In genomic region chr9:38294130-38294529, GRCh38 we compare ENCODE assay signal across 13 cellular contexts.
A peak's percentile ranks its signal among the peaks of the same experiment; 100 is the strongest.
DNase-seq lines count a peak whose midpoint lies in the region; ATAC-seq and TF ChIP-seq lines count a peak whose summit lies in the region.
"Had no signal": no experiment of that assay in that cellular context is flagged by ENCODE, and none has a peak within 500 bp of the region (broad histone marks: within the 10 kb centered on the region; RNA-seq: fewer than 3 reads in every experiment).

No MANE protein-coding gene starts in this region.

- H3K27ac ChIP-seq in ascending aorta (peak overlapping the region; percentile 57), thoracic aorta (peak overlapping the region; percentile 24 to 31), prostate gland (no peak overlapping the region)
- H3K27ac ChIP-seq: GM23248 had no signal

- H3K36me3 ChIP-seq in ascending aorta (no peaks in the 10 kb centered on the region), thoracic aorta (no peaks in the 10 kb centered on the region), prostate gland (no peaks in the 10 kb centered on the region)

- H3K4me3 ChIP-seq in ascending aorta, result no peak overlapping the region
- H3K4me3 ChIP-seq in thoracic aorta, result no peak overlapping the region
- no peak overlapping the region for H3K4me3 ChIP-seq in prostate gland
- H3K4me3 ChIP-seq: GM23248 had no signal

- intact Hi-C loops in ascending aorta (cut with DNase I) (no loop called here), prostate gland (cut with DNase I) (no loop called here)

- H3K27me3 ChIP-seq in ascending aorta, result no peaks in the 10 kb centered on the region
- no peaks in the 10 kb centered on the region for H3K27me3 ChIP-seq in thoracic aorta (replicated peaks; ENCODE audit: insufficient read depth)
- H3K27me3 ChIP-seq in prostate gland (replicated peaks; ENCODE audit: insufficient read depth), result no peaks in the 10 kb centered on the region

- WGBS in prostate gland, result 30% methylated on average over 2 of the region's 2 CpGs

- H3K4me1 ChIP-seq in ascending aorta, result peaks cover 5 to 15% of the 10 kb centered on the region in 2 donors
- peaks cover 10 to 26% of the 10 kb centered on the region in 2 donors for H3K4me1 ChIP-seq in thoracic aorta (ENCODE audit: control insufficient read depth in 1 of 2, low read depth in 2 of 2)
- no peaks in the 10 kb centered on the region for H3K4me1 ChIP-seq in prostate gland (replicated peaks)

- H3K9me3 ChIP-seq in ascending aorta (no peaks in the 10 kb centered on the region), thoracic aorta (no peaks in the 10 kb centered on the region), prostate gland (no peaks in the 10 kb centered on the region)

- in situ Hi-C loops in G401 (cut with HindIII; ENCODE audit: low sequenced_read_pairs), result no loop called here

- TF ChIP-seq CTCF in ascending aorta (IDR thresholded peaks at IDR 0.05), result no peak
- no peak for TF ChIP-seq CTCF in thoracic aorta (IDR thresholded peaks at IDR 0.05)
- TF ChIP-seq CTCF in prostate gland (IDR thresholded peaks at IDR 0.05), result no peak

- DNase-seq in G401 (ENCODE audit: low spot score), result peak; percentile 10
- DNase-seq in ascending aorta (ENCODE audit: low spot score in 2 of 2), result no peak
- peak; percentile 21 for DNase-seq in medulla oblongata (ENCODE audit: extremely low spot score)
- DNase-seq in thoracic aorta (ENCODE audit: low spot score), result peak; percentile 6
- DNase-seq in ecto neural progenitor cell (ENCODE audit: low spot score), result no peak
- DNase-seq in prostate gland (ENCODE audit: low spot score), result no peak
- DNase-seq: C1 segment of cervical spinal cord; CD4-positive, alpha-beta memory T cell; DND-41; GF-D8; GM23248 had no signal

- TF ChIP-seq POLR2A in prostate gland (IDR thresholded peaks at IDR 0.05), result no peak

- ATAC-seq in thoracic aorta (ENCODE audit: insufficient number of reproducible peaks, low FRiP score, low read depth) (peak; percentile 16), HG02763 (IDR thresholded peaks at IDR 0.05; ENCODE audit: unreplicated experiment) (no peak)
- ATAC-seq: HCT116 had no signal

Comparison
In these comparisons a context has a peak if more than half of its experiments do, and no peak if none do; other contexts are left out.
1. DNase-seq: peak in G401 (single experiment), medulla oblongata (single experiment) and thoracic aorta (single experiment); none in ascending aorta (0 of 2), ecto neural progenitor cell (single experiment) and prostate gland (single experiment).
2. H3K27ac ChIP-seq: peak in ascending aorta (2 of 2) and thoracic aorta (2 of 2); none in prostate gland (0 of 2).